In genomic region chr1:15950302-15950701, GRCh38 we compare ENCODE assay signal across 9 cellular contexts. TPM values are rescaled to one million over a fixed set of nuclear protein-coding genes. Genes with fewer than 3 reads are reported as not detected.
DNase-seq lines count a peak whose midpoint lies in the region; ATAC-seq, FAIRE-seq and TF ChIP-seq lines count a peak whose summit lies in the region.
"Had no signal": no experiment of that assay in that cellular context is flagged by ENCODE, and none has a peak within 500 bp of the region (broad histone marks: within the 10 kb centered on the region; RNA-seq: fewer than 3 reads in every experiment).

No MANE protein-coding gene starts in this region.

- H3K4me1 ChIP-seq in K562 (replicated peaks in 1 of 2; ENCODE audit: control insufficient read depth in 2 of 2, insufficient read depth in 2 of 2, low read length in 2 of 2): peaks cover 60 to 63% of the 10 kb centered on the region in 2 experiments
- peaks cover 25 to 48% (median 36%) of the 10 kb centered on the region in 4 donors for H3K4me1 ChIP-seq in transverse colon

- TF ChIP-seq RAD21 in K562 (CRISPR knock-in tag; conservative IDR thresholded peaks at IDR 0.05 in 1 of 2, IDR thresholded peaks at IDR 0.05 in 1 of 2): no peak

- peak overlapping the region; percentile 28 for H3K27ac Mint-ChIP-seq in neural crest cell (ENCODE audit: unreplicated experiment)

- peaks cover 8% of the 10 kb centered on the region for H3K9me1 ChIP-seq in K562 (ENCODE audit: control insufficient read depth, insufficient read depth, low read length)

- no peaks in the 10 kb centered on the region for H3K9me3 Mint-ChIP-seq in neural crest cell

- CTCF ChIA-PET in K562 (lab: Yijun Ruan, JAX; ENCODE audit: low intra/inter-chr PET ratio): no interaction called here

- H3K9ac ChIP-seq in K562 (ENCODE audit: insufficient read depth in 1 of 2, low read depth in 2 of 2, low read length in 2 of 2): peak overlapping the region; percentile 81 to 82

- no peaks in the 10 kb centered on the region for H3K27me3 ChIP-seq in K562 (ENCODE audit: control insufficient read depth in 2 of 2, insufficient read depth in 2 of 2, low read length in 2 of 2)
- no peaks in the 10 kb centered on the region for H3K27me3 ChIP-seq in transverse colon

- H3K4me3 ChIP-seq in K562 (no peak overlapping the region), transverse colon (peak overlapping the region in 1 of 4 donors; percentile 12)

- H3K79me2 ChIP-seq in K562 (ENCODE audit: control insufficient read depth, insufficient read depth, low read length): peaks cover 76% of the 10 kb centered on the region

- POLR2A ChIA-PET in K562 (lab: Yijun Ruan, JAX): interaction anchor here (0.7 to 3.3 kb wide), 7 partner anchors 10 to 158 kb away, joined by 3 to 20 read pairs (median 3); partner anchors contain the start of gene ZBTB17

- H3K36me3 Mint-ChIP-seq in neural crest cell (ENCODE audit: low read depth): peaks cover 9% of the 10 kb centered on the region

- peaks cover 4% of the 10 kb centered on the region; the same call in 1 of the 2 replicates for H4K20me1 ChIP-seq in K562 (replicated peaks; ENCODE audit: control insufficient read depth, insufficient read depth, low read length)

- TF ChIP-seq EP300 in K562 (IDR thresholded peaks at IDR 0.05; ENCODE audit: low read length) (no peak), transverse colon (IDR thresholded peaks at IDR 0.05; ENCODE audit: low read depth) (no peak)

- no peak for TF ChIP-seq POLR2A in K562 (conservative IDR thresholded peaks at IDR 0.05)
- TF ChIP-seq POLR2A in transverse colon (IDR thresholded peaks at IDR 0.05): no peak

- H3K4me2 ChIP-seq in K562 (ENCODE audit: insufficient read depth, low read length): peak overlapping the region; percentile 73

- H3K4me1 Mint-ChIP-seq in neural crest cell: peaks cover 34% of the 10 kb centered on the region

- no peak overlapping the region for H3K4me3 Mint-ChIP-seq in neural crest cell

- in situ Hi-C loops in K562 (cut with MboI): no loop called here
- in situ Hi-C loops in transverse colon (cut with MboI; ENCODE audit: low pct_ligation_motif_present in 1 of 4, low pct_unique_long_range_greater_than_20kb in 1 of 4, low sequenced_read_pairs in 3 of 4): no loop called here

- intact Hi-C loops in K562 (cut with micrococcal nuclease): loop anchor here (5.0 kb wide), 2 partner anchors 42 to 63 kb away; no protein-coding TSS in a partner anchor
- intact Hi-C loops in transverse colon (cut with DNase I; ENCODE audit: low total_unique reads): no loop called here

- no peaks in the 10 kb centered on the region for H3K9me3 ChIP-seq in K562 (replicated peaks; ENCODE audit: control insufficient read depth, insufficient read depth, low read depth, low read length)
- H3K9me3 ChIP-seq in transverse colon: no peaks in the 10 kb centered on the region

- H3K27me3 Mint-ChIP-seq in neural crest cell (ENCODE audit: low read depth): no peaks in the 10 kb centered on the region

- H3K36me3 ChIP-seq in K562 (ENCODE audit: control insufficient read depth, insufficient read depth, low read length) (peaks cover 51% of the 10 kb centered on the region; the same call in 2 of the 3 replicates), transverse colon (peaks cover 0 to 1% (median 0%) of the 10 kb centered on the region in 4 donors)

- DNase-seq in activated effector memory CD4-positive, alpha-beta T cell treated with anti-CD3 and anti-CD28 coated beads, Interleukin-2, amount 50 U/mL, for 16 hours: peak; percentile 86
- DNase-seq in activated effector memory CD4-positive, alpha-beta T cell treated with Interleukin-2 at 50 U/mL for 16 hours: no peak
- DNase-seq in K562 (ENCODE audit: extremely low read depth in 1 of 4, low spot score in 3 of 4) (no peak), neural crest cell (ENCODE audit: low read depth, low spot score) (no peak), transverse colon (no peak), T1000 (lab: John Stamatoyannopoulos, UW) (no peak), glomerular visceral epithelial cell (ENCODE audit: extremely low spot score) (no peak)

- 79% methylated on average over 4 of the region's 4 CpGs for WGBS in K562 (ENCODE audit: insufficient coverage, low coverage, missing lambda C conversion rate)
- 85% methylated on average over 4 of the region's 4 CpGs; no CpG with 5 or more reads in 1 of the 2 donors for WGBS in transverse colon (ENCODE audit: low coverage in 1 of 2), 2 donors

- peak overlapping the region; percentile 97 for H3K27ac ChIP-seq in K562 (ENCODE audit: extremely low read depth, low read depth, low read length)
- peak overlapping the region; percentile 83 to 90 (median 90) for H3K27ac ChIP-seq in transverse colon

- no peak for ATAC-seq in K562
- no peak for ATAC-seq in HG03460 (IDR thresholded peaks at IDR 0.05; ENCODE audit: unreplicated experiment)

- H2AFZ ChIP-seq in K562 (ENCODE audit: low read depth, low read length): no peak overlapping the region

- BruUV-seq in K562 (replicated peaks; lab: Mats Ljungman, UMichigan): no TSS peak

- TF ChIP-seq CTCF in K562 (IDR thresholded peaks at IDR 0.05 in 2 of 3, conservative IDR thresholded peaks at IDR 0.05 in 1 of 3; ENCODE audit: insufficient read depth in 2 of 3, low read depth in 1 of 3, low read length in 3 of 3) (no peak), neural crest cell (conservative IDR thresholded peaks at IDR 0.05) (no peak), transverse colon (IDR thresholded peaks at IDR 0.05) (no peak)

- no peak for FAIRE-seq in K562 (lab: Jason Lieb, UNC)

TF ChIP-seq in K562, 482 proteins besides CTCF, POLR2A, EP300 and RAD21 (continues in another document):
- TF ChIP-seq ZNF232 (CRISPR knock-in tag; IDR thresholded peaks at IDR 0.05): 0 out of 2 replicates have a peak, but pooled peaks have one; percentile 59
- TF ChIP-seq SRSF3 (IDR thresholded peaks at IDR 0.05; ENCODE audit: insufficient read depth, low read length): 0 out of 2 replicates have a peak, but pooled peaks have one; percentile 55
- no peak for TF ChIP-seq ZNF740 (CRISPR knock-in tag; IDR thresholded peaks at IDR 0.05)
- TF ChIP-seq ZNF740 (tag; IDR thresholded peaks at IDR 0.05): no peak

RNA-seq across cellular contexts. Expression of gene ZBTB17, which starts 25.6 kb away (rescaled TPM):
- total RNA-seq in K562 (2011; cell fraction: chromatin; rRNA removed; ENCODE audit: low replicate concordance): 64.2 and 253 TPM in 2 replicates
- 186 and 214 TPM in 2 replicates for total RNA-seq in K562 (2011; cell fraction: nucleolus; rRNA removed)
- total RNA-seq in K562 (2011; cell fraction: nucleoplasm; rRNA removed): 76.0 and 95.5 TPM in 2 replicates
- total RNA-seq in K562 (2014; rRNA removed) (43.3 and 54.0 TPM in 2 replicates), K562 (2014; rRNA removed; fragmentation: Illumina TruSeq; extraction: Trizol) (10.4 and 11.0 TPM in 2 replicates), K562 (2015; rRNA removed; fragmentation: Illumina TruSeq; extraction: Trizol) (29.6 and 33.2 TPM in 2 replicates), K562 (2021) (46.5 and 53.4 TPM in 2 replicates), neural crest cell (46.1 and 51.5 TPM in 2 replicates), transverse colon (100 to 1,000 TPM in 1 of 4 donors, 10 to 100 TPM in 3; 33.3 to 113 (median 50.5) TPM)
- polyA plus RNA-seq in K562 (2011; rRNA removed) (43.4 and 71.1 TPM in 2 replicates), K562 (2014; fragmentation: Illumina TruSeq; extraction: Trizol) (15.1 and 31.6 TPM in 2 replicates), K562 (2014; fragmentation: Nextera tagmentation; extraction: Ambion mirVana) (1 to 10 TPM; 1.1 to 1.7 TPM), K562 (2014; rRNA removed) (50.3 and 54.1 TPM in 2 replicates)
- polyA plus RNA-seq in K562 (2011; cell fraction: cytosol; rRNA removed): 56.0 and 83.7 TPM in 2 replicates
- 333 and 422 TPM in 2 replicates for polyA plus RNA-seq in K562 (2011; cell fraction: nucleus; rRNA removed)
- polyA plus RNA-seq in K562 (2012): 34.3 and 57.6 TPM in 2 replicates
- 22.8 and 30.5 TPM in 2 replicates for polyA minus RNA-seq in K562 (2011; rRNA and poly(A)+ RNA removed)
- 36.4 and 38.9 TPM in 2 replicates for polyA minus RNA-seq in K562 (2011; cell fraction: cytosol; rRNA and poly(A)+ RNA removed)
- 70.3 and 82.3 TPM in 2 replicates for polyA minus RNA-seq in K562 (2011; cell fraction: nucleus; rRNA and poly(A)+ RNA removed)

RNA-seq across cellular contexts. Expression of gene SRARP, which starts 53.7 kb away (rescaled TPM):
- total RNA-seq in K562 (2011; cell fraction: chromatin; rRNA removed; ENCODE audit: low replicate concordance): not detected in 2 replicates
- total RNA-seq in K562 (2011; cell fraction: nucleolus; rRNA removed): not detected in 2 replicates
- not detected in 2 replicates for total RNA-seq in K562 (2011; cell fraction: nucleoplasm; rRNA removed)
- total RNA-seq in K562 (2014; rRNA removed) (not detected in 2 replicates), K562 (2014; rRNA removed; fragmentation: Illumina TruSeq; extraction: Trizol) (not detected in 2 replicates), K562 (2015; rRNA removed; fragmentation: Illumina TruSeq; extraction: Trizol) (not detected in 2 replicates), K562 (2021) (not detected in 2 replicates), neural crest cell (not detected in 2 replicates), transverse colon (not detected)
- polyA plus RNA-seq in K562 (2011; rRNA removed) (not detected in 2 replicates), K562 (2014; fragmentation: Illumina TruSeq; extraction: Trizol) (not detected in 2 replicates), K562 (2014; fragmentation: Nextera tagmentation; extraction: Ambion mirVana) (not detected), K562 (2014; rRNA removed) (not detected in 2 replicates)
- not detected in 2 replicates for polyA plus RNA-seq in K562 (2011; cell fraction: cytosol; rRNA removed)
- polyA plus RNA-seq in K562 (2011; cell fraction: nucleus; rRNA removed): not detected in 2 replicates
- not detected in 2 replicates for polyA plus RNA-seq in K562 (2012)
- not detected in 2 replicates for polyA minus RNA-seq in K562 (2011; rRNA and poly(A)+ RNA removed)
- polyA minus RNA-seq in K562 (2011; cell fraction: cytosol; rRNA and poly(A)+ RNA removed): not detected in 2 replicates
- not detected in 2 replicates for polyA minus RNA-seq in K562 (2011; cell fraction: nucleus; rRNA and poly(A)+ RNA removed)
- total RNA-seq: T-helper 1 cell treated with Interleukin-12 subunit alpha and Interleukin-12 subunit beta and Interleukin-4 antibody, amounts not matched to agents 30 ng/mL and 1 ng/mL, for 36 hours had no signal
